9 cellular contexts compared by ENCODE assay signal in genomic region chr19:11639245-11639601, GRCh38. TPM values are rescaled to one million over a fixed set of nuclear protein-coding genes. Genes with fewer than 3 reads are reported as not detected.
DNase-seq lines count a peak whose midpoint lies in the region; ATAC-seq, FAIRE-seq and TF ChIP-seq lines count a peak whose summit lies in the region.
"Had no signal": no experiment of that assay in that cellular context is flagged by ENCODE, and none has a peak within 500 bp of the region (broad histone marks: within the 10 kb centered on the region; RNA-seq: fewer than 3 reads in every experiment).

No MANE protein-coding gene starts in this region.

- H3K4me1 Mint-ChIP-seq in brain: peaks cover 16% of the 10 kb centered on the region

- H3K27ac ChIP-seq in mucosa of rectum (ENCODE audit: low read depth in 2 of 2, low read length in 2 of 2): no peak overlapping the region

- no peaks in the 10 kb centered on the region for H3K9me3 ChIP-seq in mucosa of rectum (ENCODE audit: control insufficient read depth in 2 of 2, low read length in 2 of 2)

- POLR2A ChIA-PET in AG04449 (lab: Yijun Ruan, JAX): interaction anchor here (0.5 to 0.7 kb wide), 2 partner anchors 98 to 396 kb away, joined by 3 read pairs; partner anchors contain the start of gene ZNF433

- peaks cover 18% of the 10 kb centered on the region for H3K36me3 Mint-ChIP-seq in brain

- TF ChIP-seq CTCF in AG04449 (IDR thresholded peaks at IDR 0.05; ENCODE audit: insufficient read depth, low read length, missing control alignments) (no peak), brain (conservative IDR thresholded peaks at IDR 0.05) (no peak)

- FAIRE-seq in HTR-8/SVneo (lab: Jason Lieb, UNC): no peak
- FAIRE-seq: TTC549 had no signal

- peak overlapping the region; percentile 92 to 98 (median 93) for H3K4me3 Mint-ChIP-seq in brain

- peaks cover 0 to 15% (median 3%) of the 10 kb centered on the region in 5 experiments for H3K9me3 Mint-ChIP-seq in brain

- H3K27me3 ChIP-seq in mucosa of rectum (ENCODE audit: control insufficient read depth in 2 of 2, insufficient read depth in 2 of 2, low read length in 2 of 2): no peaks in the 10 kb centered on the region

- no peaks in the 10 kb centered on the region for H3K27me3 Mint-ChIP-seq in brain

- CTCF ChIA-PET in AG04449 (lab: Yijun Ruan, JAX): interaction anchor here (1.2 kb wide), 1 partner anchor 15 kb away, joined by 3 read pairs; no protein-coding TSS in a partner anchor

- peak overlapping the region in 1 of 5 experiments; percentile 17 for H3K27ac Mint-ChIP-seq in brain

- H3K36me3 ChIP-seq in mucosa of rectum (ENCODE audit: control insufficient read depth in 2 of 2, insufficient read depth in 2 of 2, low read length in 2 of 2): no peaks in the 10 kb centered on the region

- DNase-seq in AG04449 (ENCODE audit: low read depth, low spot score): no peak
- no peak for DNase-seq in HTR-8/SVneo (ENCODE audit: insufficient read length, low spot score)
- DNase-seq in NK-92 (lab: John Stamatoyannopoulos, UW; ENCODE audit: unreplicated experiment): no peak
- no peak for DNase-seq in NCI-H2107 (lab: John Stamatoyannopoulos, UW)
- no peak for DNase-seq in globus pallidus (ENCODE audit: low spot score)

- peak; percentile 8 for ATAC-seq in HG02623 (IDR thresholded peaks at IDR 0.05; ENCODE audit: unreplicated experiment)

- H3K4me1 ChIP-seq in mucosa of rectum (ENCODE audit: control insufficient read depth in 2 of 2, insufficient read depth in 2 of 2, low read length in 2 of 2): peaks cover 5 to 6% of the 10 kb centered on the region in 2 donors

- H3K9ac ChIP-seq in mucosa of rectum (ENCODE audit: low read depth in 1 of 2, low read length in 2 of 2): no peak overlapping the region

- peak overlapping the region; percentile 20 for H3K4me3 ChIP-seq in AG04449 (ENCODE audit: low read depth, low read length)
- peak overlapping the region; percentile 24 to 44 for H3K4me3 ChIP-seq in mucosa of rectum (ENCODE audit: low read length in 2 of 2)

RNA-seq across cellular contexts. Expression of gene ZNF627, which starts 41.9 kb away (rescaled TPM):
- 10.8 TPM for polyA plus RNA-seq in brain (ENCODE audit: insufficient read depth, low read depth, low replicate concordance)
